Comparison of ENCODE assay signal across 8 cellular contexts in genomic region chr10:15088428-15089261, GRCh38. TPM values are rescaled to one million over a fixed set of nuclear protein-coding genes. Genes with fewer than 3 reads are reported as not detected.
DNase-seq lines count a peak whose midpoint lies in the region; ATAC-seq, FAIRE-seq and TF ChIP-seq lines count a peak whose summit lies in the region.

Gene ACBD7 (minus strand): TSS chr10:15088776. CDS start chr10:15088728, 48 bp downstream.

- H3K4me1 Mint-ChIP-seq in WTC11, result peaks cover 16% of the 10 kb centered on the region

- H3K9me3 ChIP-seq in A549, result no peaks in the 10 kb centered on the region
- H3K9me3 ChIP-seq in keratinocyte (ENCODE audit: control insufficient read depth, low read depth, low read length), result no peaks in the 10 kb centered on the region

- H3K4me3 ChIP-seq in A549, result peak within 1 kb of the TSS; percentile 58
- H3K4me3 ChIP-seq in cardiac fibroblast (replicated peaks in 1 of 2; ENCODE audit: low read depth in 2 of 2, low read length in 2 of 2), result peak within 1 kb of the TSS; percentile 53 to 60
- H3K4me3 ChIP-seq in keratinocyte (ENCODE audit: control insufficient read depth in 2 of 3, extremely low read depth in 1 of 3, insufficient read depth in 2 of 3, low read depth in 1 of 3, low read length in 3 of 3), result peak within 1 kb of the TSS; percentile 49 to 63 (median 59)

- FAIRE-seq in A549 (lab: Jason Lieb, UNC), result no peak
- FAIRE-seq in keratinocyte (lab: Jason Lieb, UNC), result no peak

- no peaks in the 10 kb centered on the region for H3K9me3 Mint-ChIP-seq in WTC11

- H3K9ac ChIP-seq in keratinocyte (ENCODE audit: control insufficient read depth, extremely low read depth, insufficient read depth, low read length), result peak within 1 kb of the TSS; percentile 15

- H4K20me1 ChIP-seq in keratinocyte (ENCODE audit: control insufficient read depth, extremely low read depth, insufficient read depth, low read length), result no peaks in the 10 kb centered on the region

- peaks cover 2% of the 10 kb centered on the region; the same call in 1 of the 2 replicates for H3K36me3 Mint-ChIP-seq in WTC11

- H3K27me3 Mint-ChIP-seq in WTC11 (ENCODE audit: low read depth), result peaks cover 24% of the 10 kb centered on the region

- H3K4me2 ChIP-seq in A549 (peak within 1 kb of the TSS; percentile 92), keratinocyte (ENCODE audit: control insufficient read depth, extremely low read depth, insufficient read depth, low read depth, low read length) (peak within 1 kb of the TSS; percentile 79)

- H3K27ac ChIP-seq in A549 (peak within 1 kb of the TSS in 1 of 2 experiments; percentile 67; a peak in 3 of 6 replicates), keratinocyte (ENCODE audit: control insufficient read depth, insufficient read depth, low read length) (no peak within 1 kb of the TSS)

- CTCF ChIA-PET in A549 (lab: Yijun Ruan, JAX) (no interaction called here), WTC11 (lab: Charles Lee) (no interaction called here)

- H3K36me3 ChIP-seq in keratinocyte (ENCODE audit: control insufficient read depth in 2 of 2, extremely low read depth in 1 of 2, insufficient read depth in 2 of 2, low read length in 2 of 2), result no peaks in the 10 kb centered on the region

- peak within 1 kb of the TSS; percentile 61 for H3K4me3 Mint-ChIP-seq in WTC11

- H3K4me1 ChIP-seq in A549 (peaks cover 10% of the 10 kb centered on the region; the same call in 1 of the 3 replicates), keratinocyte (ENCODE audit: control insufficient read depth, extremely low read depth, insufficient read depth, low read length) (peaks cover 2% of the 10 kb centered on the region)

- 15% methylated on average over 30 of the region's 63 CpGs for WGBS in A549 (ENCODE audit: missing lambda C conversion rate)

- POLR2A ChIA-PET in A549 (lab: Yijun Ruan, JAX) (no interaction called here), WTC11 (lab: Charles Lee) (no interaction called here)

- no peak for TF ChIP-seq EP300 in A549 (IDR thresholded peaks at IDR 0.05)

- TF ChIP-seq POLR2A in A549 (IDR thresholded peaks at IDR 0.05; ENCODE audit: low read length), result no peak

- TF ChIP-seq RAD21 in A549 (conservative IDR thresholded peaks at IDR 0.05 in 1 of 2, IDR thresholded peaks at IDR 0.05 in 1 of 2), result no peak

- no peaks in the 10 kb centered on the region for H3K9me1 ChIP-seq in keratinocyte (ENCODE audit: control insufficient read depth, extremely low read depth, insufficient read depth, low read length)

- ATAC-seq in A549, result peak; percentile 95 to 98
- peak; percentile 94 for ATAC-seq in GM18519 (IDR thresholded peaks at IDR 0.05; ENCODE audit: low FRiP score, unreplicated experiment)
- ATAC-seq in HG03060 (IDR thresholded peaks at IDR 0.05; ENCODE audit: low read depth, unreplicated experiment), result peak; percentile 74
- ATAC-seq in WTC11, result peak; percentile 96

- dilution Hi-C loops in keratinocyte (cut with MboI; ENCODE audit: extremely low pct_ligation_motif_present, low sequenced_read_pairs), result no loop called here

- DNase-seq in A549 (ENCODE audit: low read depth in 1 of 2, low spot score in 1 of 2) (peak; percentile 82 to 95), NCI-H2171 (lab: John Stamatoyannopoulos, UW) (peak; percentile 76), WTC11 (ENCODE audit: low spot score) (peak; percentile 89), cardiac fibroblast (ENCODE audit: low read depth in 2 of 2) (peak; percentile 73 to 81), keratinocyte (ENCODE audit: low read depth, low spot score) (no peak)
- DNase-seq in stimulated activated CD4-positive, alpha-beta T cell treated with anti-CD3 and anti-CD28 coated beads, Interleukin-12 subunit alpha, Interleukin-12 subunit beta, amount 100 ng/mL, for 48 hours (ENCODE audit: low read depth in 2 of 3, low spot score in 1 of 3), result peak; percentile 63 to 80 (median 71)

- H2AFZ ChIP-seq in keratinocyte (ENCODE audit: control insufficient read depth, low read length), result peak within 1 kb of the TSS; percentile 87

- no peaks in the 10 kb centered on the region for H3K79me2 ChIP-seq in keratinocyte (ENCODE audit: control insufficient read depth, insufficient read depth, low read length)

- H3K27me3 ChIP-seq in keratinocyte (ENCODE audit: control insufficient read depth, extremely low read depth, insufficient read depth, low read length), result no peaks in the 10 kb centered on the region

- H3K27ac Mint-ChIP-seq in WTC11, result peak within 1 kb of the TSS; percentile 70; the same call in 1 of the 2 replicates

- TF ChIP-seq CTCF in A549 (IDR thresholded peaks at IDR 0.05), result no peak
- TF ChIP-seq CTCF in WTC11 (IDR thresholded peaks at IDR 0.05), result no peak
- TF ChIP-seq CTCF in cardiac fibroblast (IDR thresholded peaks at IDR 0.05; ENCODE audit: low read depth, low read length), result peak; percentile 29
- TF ChIP-seq CTCF in keratinocyte (optimal IDR thresholded peaks at IDR 0.05 in 1 of 3, IDR thresholded peaks at IDR 0.05 in 1 of 3, conservative IDR thresholded peaks at IDR 0.05 in 1 of 3; ENCODE audit: extremely low read depth in 1 of 3, insufficient read depth in 2 of 3, low read length in 3 of 3), result peak in 1 of 3 experiments; percentile 39

TF ChIP-seq in A549, 52 proteins besides CTCF, POLR2A, EP300 and RAD21 (continues in another document):
- TF ChIP-seq ZSCAN20 (CRISPR knock-in tag; IDR thresholded peaks at IDR 0.05) (no peak), CBX8 (IDR thresholded peaks at IDR 0.05) (no peak), FOSB (CRISPR knock-in tag; IDR thresholded peaks at IDR 0.05) (no peak), KDM5A (IDR thresholded peaks at IDR 0.05) (no peak), RNF2 (IDR thresholded peaks at IDR 0.05; ENCODE audit: borderline replicate concordance, low read depth) (no peak), RFX5 (IDR thresholded peaks at IDR 0.05) (0 out of 2 replicates have a peak, but pooled peaks have one; percentile 24), JUNB (IDR thresholded peaks at IDR 0.05) (no peak), HOXB5 (CRISPR knock-in tag; IDR thresholded peaks at IDR 0.05) (no peak)
- TF ChIP-seq, protein P1, sequence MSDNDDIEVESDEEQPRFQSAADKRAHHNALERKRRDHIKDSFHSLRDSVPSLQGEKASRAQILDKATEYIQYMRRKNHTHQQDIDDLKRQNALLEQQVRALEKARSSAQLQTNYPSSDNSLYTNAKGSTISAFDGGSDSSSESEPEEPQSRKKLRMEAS (IDR thresholded peaks at IDR 0.05), result peak; percentile 91
- TF ChIP-seq, protein P2, sequence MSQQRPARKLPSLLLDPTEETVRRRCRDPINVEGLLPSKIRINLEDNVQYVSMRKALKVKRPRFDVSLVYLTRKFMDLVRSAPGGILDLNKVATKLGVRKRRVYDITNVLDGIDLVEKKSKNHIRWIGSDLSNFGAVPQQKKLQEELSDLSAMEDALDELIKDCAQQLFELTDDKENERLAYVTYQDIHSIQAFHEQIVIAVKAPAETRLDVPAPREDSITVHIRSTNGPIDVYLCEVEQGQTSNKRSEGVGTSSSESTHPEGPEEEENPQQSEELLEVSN (IDR thresholded peaks at IDR 0.05; ENCODE audit: borderline replicate concordance, low read depth), result peak; percentile 97

TF ChIP-seq in WTC11, 78 proteins besides CTCF, POLR2A, EP300 and RAD21 (continues in another document):
- TF ChIP-seq ZNF396 (CRISPR knock-in tag; IDR thresholded peaks at IDR 0.05; ENCODE audit: borderline replicate concordance) (no peak), RORB (CRISPR knock-in tag; IDR thresholded peaks at IDR 0.05) (no peak), FOXP4 (CRISPR knock-in tag; IDR thresholded peaks at IDR 0.05) (peak; percentile 82; the same call in 1 of the 2 replicates), SMAD3 (CRISPR knock-in tag; IDR thresholded peaks at IDR 0.05; ENCODE audit: borderline replicate concordance) (0 out of 2 replicates have a peak, but pooled peaks have one; percentile 20), FOXP1 (CRISPR knock-in tag; IDR thresholded peaks at IDR 0.05; ENCODE audit: borderline replicate concordance) (peak; percentile 80)

RNA-seq across cellular contexts. Expression of gene ACBD7, which starts in this region (rescaled TPM):
- 0.90 and 0.98 TPM in 2 replicates for polyA plus RNA-seq in A549 (2011; rRNA removed)
- polyA plus RNA-seq in A549 (2012; cell fraction: cytosol; rRNA removed), result 0.21 and 0.36 TPM in 2 replicates
- polyA plus RNA-seq in A549 (2012; cell fraction: nucleus; rRNA removed), result 0.11 and 0.16 TPM in 2 replicates
- 1.2 to 1.6 TPM (median 1.5 TPM) in 3 replicates for polyA plus RNA-seq in A549 (2017; fragmentation: RNase III; extraction: RNeasy Plus Mini Kit Qiagen cat#74134 plus additional on column Dnase treatment)
- polyA minus RNA-seq in A549 (2011; rRNA and poly(A)+ RNA removed), result 0.78 TPM in 1 of 2 replicates, not detected in the other
- 10.0 to 13.9 TPM (median 12.5 TPM) in 3 replicates for total RNA-seq in WTC11 (2021)
- polyA plus RNA-seq in keratinocyte, result 0.08 to 0.20 TPM in 2 of 3 replicates, not detected in the other
- not detected for polyA plus RNA-seq in keratinocyte (2011; ENCODE audit: low read depth)
- 0.05 and 0.09 TPM in 2 replicates for polyA plus RNA-seq in keratinocyte (2011; cell fraction: cytosol; rRNA removed)
- not detected in 2 replicates for polyA plus RNA-seq in keratinocyte (2011; cell fraction: nucleus; rRNA removed)
- 0.10 TPM in 1 of 2 replicates, not detected in the other for polyA plus RNA-seq in keratinocyte (2012; ENCODE audit: low replicate concordance)
- polyA minus RNA-seq in keratinocyte, result 0.26 TPM in 1 of 3 replicates, not detected in the others
- not detected for polyA minus RNA-seq in keratinocyte (2011; cell fraction: cytosol; rRNA and poly(A)+ RNA removed)
- polyA minus RNA-seq in keratinocyte (2011; cell fraction: nucleus; rRNA and poly(A)+ RNA removed), result not detected in 2 replicates
